ENCODE assay signal across 15 cellular contexts in genomic region chr6:147618927-147619326, GRCh38.
"Had no signal": no experiment of that assay in that cellular context is flagged by ENCODE, and none has a peak within 500 bp of the region (broad histone marks: within the 10 kb centered on the region; RNA-seq: fewer than 3 reads in every experiment).

No MANE protein-coding gene starts in this region.

- H3K27me3 ChIP-seq: tibial nerve had no signal

- H3K27ac ChIP-seq: tibial nerve had no signal

- H3K4me3 ChIP-seq: tibial nerve had no signal

- DNase-seq: activated CD4-positive, alpha-beta T cell treated with anti-CD3 and anti-CD28 coated beads, Interleukin-2, amount 10 ng/mL, durations not matched to agents 7 days and 5 days; activated CD4-positive, CD25-positive, alpha-beta regulatory T cell; activated CD8-positive, alpha-beta memory T cell treated with anti-CD3 and anti-CD28 coated beads for 24 hours; activated naive CD8-positive, alpha-beta T cell treated with anti-CD3 and anti-CD28 coated beads, Interleukin-2, amount 10 ng/mL, durations not matched to agents 7 days and 5 days; aorta; cerebellar nuclear complex; effector memory CD4-positive, alpha-beta T cell; hippocampal formation; kidney; nucleus accumbens; small intestine; stimulated activated CD4-positive, alpha-beta T cell treated with anti-CD3 and anti-CD28 coated beads, Interleukin-4, amount 100 ng/mL, for 24 hours; stimulated activated naive CD4-positive, alpha-beta T cell; T-helper 2 cell had no signal

- H3K9me3 ChIP-seq: tibial nerve had no signal

- H3K4me1 ChIP-seq: tibial nerve had no signal

- H3K36me3 ChIP-seq: tibial nerve had no signal
